ENCODE assay signal across 9 cellular contexts in the genomic region with DNA sequence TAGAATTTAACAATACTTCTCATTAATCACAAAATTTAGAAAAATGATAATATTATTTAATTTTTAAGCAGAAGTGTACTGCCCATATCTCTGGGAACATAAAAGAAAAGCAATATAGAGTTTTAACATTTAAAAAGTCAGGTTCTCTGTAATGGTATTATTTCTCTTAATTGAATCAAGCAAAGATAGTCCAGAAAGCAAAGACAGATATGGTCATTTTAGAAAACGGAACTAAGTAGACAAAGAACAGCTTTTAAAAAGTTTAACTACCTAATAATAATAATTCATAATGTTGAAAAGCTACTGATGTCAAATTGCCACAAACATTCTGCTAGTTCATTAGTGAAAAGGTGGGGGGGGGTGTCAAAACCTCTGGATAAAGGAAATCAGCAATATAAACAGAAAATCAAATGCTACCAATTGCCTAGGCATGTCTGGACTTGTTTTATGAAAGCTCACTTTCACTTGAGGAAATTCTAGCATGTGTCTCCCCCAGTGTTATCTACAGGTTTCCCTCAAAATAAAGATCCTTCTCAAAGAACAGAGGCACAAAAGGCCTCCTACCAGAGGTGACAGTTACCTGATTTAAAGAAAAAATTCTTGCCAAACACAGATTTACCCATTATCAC. TPM values are rescaled to one million over a fixed set of nuclear protein-coding genes. Genes with fewer than 3 reads are reported as not detected.
DNase-seq lines count a peak whose midpoint lies in the region; ATAC-seq and TF ChIP-seq lines count a peak whose summit lies in the region.
"Had no signal": no experiment of that assay in that cellular context is flagged by ENCODE, and none has a peak within 500 bp of the region (broad histone marks: within the 10 kb centered on the region; RNA-seq: fewer than 3 reads in every experiment).

No MANE protein-coding gene starts in this region.

- H2AK5ac ChIP-seq in trophoblast cell (ENCODE audit: low read length) = no peak overlapping the region

- H2BK120ac ChIP-seq in trophoblast cell (ENCODE audit: insufficient read depth, low read length, poor library complexity) = no peak overlapping the region

- no peaks in the 10 kb centered on the region for H3K27me3 ChIP-seq in trophoblast cell (ENCODE audit: insufficient read depth, low read length)

- no CpG with 5 or more reads among the region's 1 CpG for WGBS in trophoblast cell (ENCODE audit: extremely low coverage, insufficient coverage, insufficient read length)

- H3K18ac ChIP-seq in trophoblast cell (ENCODE audit: low read length) = no peak overlapping the region

- peaks cover 2% of the 10 kb centered on the region for H3K79me2 ChIP-seq in trophoblast cell (ENCODE audit: control insufficient read depth, insufficient read depth, low read length, poor library complexity)

- H2BK12ac ChIP-seq in trophoblast cell (ENCODE audit: low read length) = no peak overlapping the region

- no peaks in the 10 kb centered on the region for H3K9me3 ChIP-seq in trophoblast cell (ENCODE audit: insufficient read depth, low read depth, low read length)

- peaks cover 18% of the 10 kb centered on the region for H3K36me3 Mint-ChIP-seq in chondrocyte (ENCODE audit: low read depth)
- H3K36me3 Mint-ChIP-seq: natural killer cell had no signal

- H4K8ac ChIP-seq in trophoblast cell (ENCODE audit: low read depth, low read length) = no peak overlapping the region

- no peak for TF ChIP-seq CTCF in chondrocyte (IDR thresholded peaks at IDR 0.05)

- no peak overlapping the region for H3K27ac ChIP-seq in trophoblast cell (ENCODE audit: low read depth, low read length)

- no peak overlapping the region for H2BK5ac ChIP-seq in trophoblast cell (ENCODE audit: low read depth, low read length, poor library complexity)

- ATAC-seq in HG02571 (IDR thresholded peaks at IDR 0.05; ENCODE audit: unreplicated experiment) (no peak), GM21619 (IDR thresholded peaks at IDR 0.05; ENCODE audit: unreplicated experiment) (no peak), HG03175 (IDR thresholded peaks at IDR 0.05; ENCODE audit: unreplicated experiment) (no peak)
- ATAC-seq: natural killer cell had no signal

- H2AFZ ChIP-seq in trophoblast cell (ENCODE audit: insufficient read depth, low read length, poor library complexity) = no peak overlapping the region

- peak overlapping the region; percentile 98 for H3K27ac Mint-ChIP-seq in chondrocyte (ENCODE audit: unreplicated experiment)

- H3K4me1 Mint-ChIP-seq in chondrocyte (ENCODE audit: low read depth) = peaks cover 41% of the 10 kb centered on the region

- H3K36me3 ChIP-seq in trophoblast cell (ENCODE audit: control insufficient read depth in 1 of 2, insufficient read depth in 2 of 2, low read length in 2 of 2) = peaks cover 4 to 7% of the 10 kb centered on the region in 2 experiments

- H3K4me3 ChIP-seq in trophoblast cell (ENCODE audit: low read depth, low read length) = no peak overlapping the region

- no peak overlapping the region for H4K91ac ChIP-seq in trophoblast cell (ENCODE audit: low read depth, low read length)

- no peaks in the 10 kb centered on the region for H3K9me3 Mint-ChIP-seq in chondrocyte (ENCODE audit: low read depth)
- H3K9me3 Mint-ChIP-seq: natural killer cell had no signal

- no peaks in the 10 kb centered on the region for H3K27me3 Mint-ChIP-seq in chondrocyte (ENCODE audit: low read depth)

- no peak overlapping the region for H3K14ac ChIP-seq in trophoblast cell (ENCODE audit: low read length)

- no peak overlapping the region for H4K12ac ChIP-seq in trophoblast cell (ENCODE audit: low read depth, low read length)

- H3K23ac ChIP-seq in trophoblast cell (ENCODE audit: low read length) = no peak overlapping the region

- peak overlapping the region; percentile 99 for H3K4me3 Mint-ChIP-seq in chondrocyte (ENCODE audit: unreplicated experiment)

- DNase-seq in DMS153 (lab: John Stamatoyannopoulos, UW) (peak; percentile 23), DMS153 treated with DMSO at 0.1 percent for 48 hours (lab: John Stamatoyannopoulos, UW; ENCODE audit: unreplicated experiment) (no peak), NCI-H69 (lab: John Stamatoyannopoulos, UW) (peak; percentile 93), chondrocyte (ENCODE audit: low spot score) (no peak), trophoblast cell (no peak)
- DNase-seq: natural killer cell had no signal

- peak overlapping the region; percentile 43 for H3K4me2 ChIP-seq in trophoblast cell (ENCODE audit: low read length)

- no peak overlapping the region for H3K9ac ChIP-seq in trophoblast cell (ENCODE audit: low read length)

- peaks cover 7% of the 10 kb centered on the region for H3K79me1 ChIP-seq in trophoblast cell (ENCODE audit: low read length)

- peaks cover 2 to 5% of the 10 kb centered on the region in 2 experiments for H3K4me1 ChIP-seq in trophoblast cell (ENCODE audit: control insufficient read depth in 1 of 2, insufficient read depth in 2 of 2, low read length in 2 of 2)

- no peak overlapping the region for H3K4ac ChIP-seq in trophoblast cell (ENCODE audit: low read depth, low read length)

RNA-seq across cellular contexts. Expression of a gene that starts 1.7 kb away (rescaled TPM):
- 80.6 to 108 TPM (median 80.7 TPM) in 3 replicates for total RNA-seq in chondrocyte
- polyA plus RNA-seq in trophoblast cell (2013) = 17.2 and 17.8 TPM in 2 replicates

Comparison
In these comparisons a context has a peak if more than half of its experiments do, and no peak if none do; other contexts are left out.
1. DNase-seq: peak in DMS153 (single experiment) and NCI-H69 (single experiment); none in DMS153 treated with DMSO at 0.1 percent for 48 hours (single experiment), chondrocyte (single experiment) and trophoblast cell (0 of 2).